25 cellular contexts compared by ENCODE assay signal in the genomic region with DNA sequence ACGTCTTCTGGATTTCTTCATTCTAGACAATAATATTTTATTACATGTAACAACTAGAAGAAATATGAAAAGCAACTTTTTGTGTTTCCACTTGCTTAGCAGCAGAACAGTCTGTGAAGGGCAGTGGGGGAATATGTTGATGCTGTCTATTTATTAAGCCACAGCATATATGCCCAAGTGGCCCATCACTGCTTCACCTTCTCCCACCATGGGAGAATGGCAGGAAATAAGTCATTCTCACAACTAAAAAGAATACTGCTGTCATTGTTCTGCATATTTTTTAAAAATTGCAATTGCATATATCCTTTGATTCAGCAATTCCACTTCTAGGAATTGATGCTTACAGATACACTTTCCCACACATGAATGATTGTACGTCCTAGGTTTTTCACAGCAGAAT. TPM values are rescaled to one million over a fixed set of nuclear protein-coding genes. Genes with fewer than 3 reads are reported as not detected.
DNase-seq lines count a peak whose midpoint lies in the region; ATAC-seq, FAIRE-seq and TF ChIP-seq lines count a peak whose summit lies in the region.
"Had no signal": no experiment of that assay in that cellular context is flagged by ENCODE, and none has a peak within 500 bp of the region (broad histone marks: within the 10 kb centered on the region; RNA-seq: fewer than 3 reads in every experiment).

No MANE protein-coding gene starts in this region.

- H3K4me2 ChIP-seq in endothelial cell of umbilical vein (ENCODE audit: insufficient read depth, low read length), result no peak overlapping the region
- H3K4me2 ChIP-seq in osteoblast (ENCODE audit: insufficient read depth, low read length), result no peak overlapping the region
- H3K4me2 ChIP-seq: BLaER1 had no signal

- no peaks in the 10 kb centered on the region for H3K9me3 Mint-ChIP-seq in activated CD4-positive, alpha-beta T cell treated with anti-CD3 and anti-CD28 coated beads for 36 hours (ENCODE audit: low read depth)
- no peaks in the 10 kb centered on the region for H3K9me3 Mint-ChIP-seq in activated T-helper 17 cell treated with anti-CD3 and anti-CD28 coated beads, Interleukin-2, amount 50 U/mL, for 72 hours
- H3K9me3 Mint-ChIP-seq: CD4-positive, CD25-positive, alpha-beta regulatory T cell; CD8-positive, alpha-beta T cell; H9 had no signal

- peak; percentile 78 for FAIRE-seq in endothelial cell of umbilical vein (lab: Jason Lieb, UNC)
- FAIRE-seq: A204.1, G401.6, GM12892, GM19239, H1 had no signal

- H3K36me3 Mint-ChIP-seq in activated CD4-positive, alpha-beta T cell treated with anti-CD3 and anti-CD28 coated beads for 36 hours (ENCODE audit: low read depth), result peaks cover 28% of the 10 kb centered on the region
- H3K36me3 Mint-ChIP-seq in activated T-helper 17 cell treated with anti-CD3 and anti-CD28 coated beads, Interleukin-2, amount 50 U/mL, for 72 hours (ENCODE audit: low read depth), result peaks cover 71% of the 10 kb centered on the region

- BruUV-seq in endothelial cell of umbilical vein (replicated peaks; lab: Mats Ljungman, UMichigan), result no TSS peak

- H3K27me3 Mint-ChIP-seq in activated CD4-positive, alpha-beta T cell treated with anti-CD3 and anti-CD28 coated beads for 36 hours, result no peaks in the 10 kb centered on the region
- H3K27me3 Mint-ChIP-seq in activated T-helper 17 cell treated with anti-CD3 and anti-CD28 coated beads, Interleukin-2, amount 50 U/mL, for 72 hours, result no peaks in the 10 kb centered on the region
- H3K27me3 Mint-ChIP-seq: B cell; CD4-positive, CD25-positive, alpha-beta regulatory T cell had no signal

- no peak overlapping the region for H3K9ac ChIP-seq in endothelial cell of umbilical vein (replicated peaks; ENCODE audit: extremely low read depth, insufficient read depth, low read length)
- H3K9ac ChIP-seq: BLaER1, GM23248 had no signal

- H4K20me1 ChIP-seq in endothelial cell of umbilical vein (replicated peaks; ENCODE audit: control insufficient read depth, extremely low read depth, insufficient read depth, low read length), result no peaks in the 10 kb centered on the region
- peaks cover 4% of the 10 kb centered on the region for H4K20me1 ChIP-seq in osteoblast (ENCODE audit: insufficient read depth, low read length)
- H4K20me1 ChIP-seq: BLaER1 had no signal

- DNase-seq in activated CD4-positive, alpha-beta T cell treated with anti-CD3 and anti-CD28 coated beads for 36 hours, result no peak
- DNase-seq in activated CD4-positive, alpha-beta T cell treated with anti-CD3 and anti-CD28 coated beads for 48 hours, result no peak
- DNase-seq in endothelial cell of umbilical vein (ENCODE audit: low read depth, low spot score) (peak; percentile 12), lung microvascular endothelial cell (ENCODE audit: low read depth in 2 of 2) (peak; percentile 8 to 17), psoas muscle (no peak), cerebellar cortex (ENCODE audit: low spot score) (no peak), osteoblast (ENCODE audit: insufficient read length, low spot score, missing footprints) (no peak)
- DNase-seq: Caco-2; CD4-positive, CD25-positive, alpha-beta regulatory T cell; CD8-positive, alpha-beta T cell; DMS153; DND-41; GM23248; H9 had no signal

- H3K27ac Mint-ChIP-seq in activated CD4-positive, alpha-beta T cell treated with anti-CD3 and anti-CD28 coated beads for 36 hours, result peak overlapping the region; percentile 19
- peak overlapping the region; percentile 73 for H3K27ac Mint-ChIP-seq in activated T-helper 17 cell treated with anti-CD3 and anti-CD28 coated beads, Interleukin-2, amount 50 U/mL, for 72 hours
- H3K27ac Mint-ChIP-seq: B cell; CD8-positive, alpha-beta T cell; H9 had no signal

- H3K27me3 ChIP-seq in endothelial cell of umbilical vein (ENCODE audit: control insufficient read depth in 2 of 2, insufficient read depth in 2 of 2, low read length in 2 of 2) (no peaks in the 10 kb centered on the region), psoas muscle (ENCODE audit: insufficient read depth in 3 of 3, low read length in 2 of 3) (no peaks in the 10 kb centered on the region), osteoblast (ENCODE audit: insufficient read depth, low read length) (no peaks in the 10 kb centered on the region)
- H3K27me3 ChIP-seq: BLaER1 had no signal

- TF ChIP-seq CTCF in endothelial cell of umbilical vein (IDR thresholded peaks at IDR 0.05; ENCODE audit: extremely low read depth in 1 of 2, insufficient read depth in 1 of 2, low read depth in 1 of 2, low read length in 2 of 2), result no peak
- TF ChIP-seq CTCF in psoas muscle (IDR thresholded peaks at IDR 0.05), result no peak
- no peak for TF ChIP-seq CTCF in osteoblast (IDR thresholded peaks at IDR 0.05; ENCODE audit: extremely low read depth, low read depth, low read length)

- H3K36me3 ChIP-seq in endothelial cell of umbilical vein (ENCODE audit: control insufficient read depth in 2 of 2, extremely low read depth in 1 of 2, insufficient read depth in 2 of 2, low read length in 2 of 2), result no peaks in the 10 kb centered on the region
- H3K36me3 ChIP-seq in psoas muscle (ENCODE audit: insufficient read depth in 1 of 2, low read depth in 1 of 2), result no peaks in the 10 kb centered on the region
- no peaks in the 10 kb centered on the region for H3K36me3 ChIP-seq in osteoblast (ENCODE audit: insufficient read depth, low read length)
- H3K36me3 ChIP-seq: BLaER1 had no signal

- H3K4me3 ChIP-seq in endothelial cell of umbilical vein (replicated peaks in 1 of 3; ENCODE audit: insufficient read depth in 1 of 3, low read depth in 1 of 3, low read length in 3 of 3), result no peak overlapping the region
- H3K4me3 ChIP-seq in psoas muscle, result no peak overlapping the region
- H3K4me3 ChIP-seq in osteoblast (ENCODE audit: insufficient read depth, low read length), result no peak overlapping the region
- H3K4me3 ChIP-seq: BLaER1, GM23248 had no signal

- H3K79me2 ChIP-seq in endothelial cell of umbilical vein (ENCODE audit: control insufficient read depth, insufficient read depth, low read length) (peaks cover 2% of the 10 kb centered on the region), osteoblast (ENCODE audit: insufficient read depth, low read length) (peaks cover 36% of the 10 kb centered on the region)

- H3K9me1 ChIP-seq in endothelial cell of umbilical vein (replicated peaks; ENCODE audit: control insufficient read depth, extremely low read depth, insufficient read depth, low read length), result no peaks in the 10 kb centered on the region

- CTCF ChIA-PET in activated CD4-positive, alpha-beta T cell treated with anti-CD3 and anti-CD28 coated beads for 36 hours (lab: Charles Lee), result no interaction called here
- CTCF ChIA-PET in endothelial cell of umbilical vein (lab: Charles Lee), result interaction anchor here (1.5 kb wide), 1 partner anchor 15 kb away, joined by 3 read pairs; no protein-coding TSS in a partner anchor

- POLR2A ChIA-PET in activated CD4-positive, alpha-beta T cell treated with anti-CD3 and anti-CD28 coated beads for 36 hours (lab: Charles Lee), result no interaction called here
- POLR2A ChIA-PET in endothelial cell of umbilical vein (lab: Charles Lee), result no interaction called here

- dilution Hi-C loops in endothelial cell of umbilical vein (cut with MboI; ENCODE audit: extremely low pct_ligation_motif_present, low sequenced_read_pairs), result no loop called here

- no peak overlapping the region for H3K4me3 Mint-ChIP-seq in activated CD4-positive, alpha-beta T cell treated with anti-CD3 and anti-CD28 coated beads for 36 hours
- H3K4me3 Mint-ChIP-seq in activated T-helper 17 cell treated with anti-CD3 and anti-CD28 coated beads, Interleukin-2, amount 50 U/mL, for 72 hours, result no peak overlapping the region
- H3K4me3 Mint-ChIP-seq: B cell; CD4-positive, CD25-positive, alpha-beta regulatory T cell; CD8-positive, alpha-beta T cell; H9 had no signal

- H3K4me1 Mint-ChIP-seq in activated CD4-positive, alpha-beta T cell treated with anti-CD3 and anti-CD28 coated beads for 36 hours, result peaks cover 39% of the 10 kb centered on the region
- H3K4me1 Mint-ChIP-seq in activated T-helper 17 cell treated with anti-CD3 and anti-CD28 coated beads, Interleukin-2, amount 50 U/mL, for 72 hours, result peaks cover 22% of the 10 kb centered on the region

- intact Hi-C loops in activated CD4-positive, alpha-beta T cell treated with anti-CD3 and anti-CD28 coated beads for 36 hours (cut with DNase I, micrococcal nuclease), result no loop called here
- intact Hi-C loops in endothelial cell of umbilical vein (cut with micrococcal nuclease), result no loop called here
- intact Hi-C loops in psoas muscle (cut with DNase I), result no loop called here

- H3K4me1 ChIP-seq in endothelial cell of umbilical vein (ENCODE audit: control insufficient read depth, extremely low read depth, insufficient read depth, low read length) (peaks cover 10% of the 10 kb centered on the region), psoas muscle (peaks cover 5% of the 10 kb centered on the region), osteoblast (ENCODE audit: insufficient read depth, low read length) (no peaks in the 10 kb centered on the region)
- H3K4me1 ChIP-seq: BLaER1 had no signal

- no peak for ATAC-seq in activated CD4-positive, alpha-beta T cell treated with anti-CD3 and anti-CD28 coated beads for 36 hours
- peak; percentile 23 for ATAC-seq in activated T-helper 17 cell treated with anti-CD3 and anti-CD28 coated beads, Interleukin-2, amount 50 U/mL, for 72 hours (replicated peaks)
- no peak for ATAC-seq in psoas muscle
- ATAC-seq: CD8-positive, alpha-beta T cell; HCT116 had no signal

- WGBS in psoas muscle, 3 donors, result 31 to 69% (median 67%) methylated on average over 2 of the region's 2 CpGs

- H2AFZ ChIP-seq in endothelial cell of umbilical vein (ENCODE audit: low read depth, low read length) (no peak overlapping the region), osteoblast (ENCODE audit: low read length) (no peak overlapping the region)
- H2AFZ ChIP-seq: GM23248 had no signal

- H3K27ac ChIP-seq in endothelial cell of umbilical vein (ENCODE audit: insufficient read depth, low read depth, low read length) (no peak overlapping the region), psoas muscle (no peak overlapping the region), osteoblast (ENCODE audit: low read depth, low read length) (no peak overlapping the region)
- H3K27ac ChIP-seq: 22Rv1, BLaER1, C4-2B, GM23248 had no signal

- no peak for TF ChIP-seq POLR2A in endothelial cell of umbilical vein (IDR thresholded peaks at IDR 0.05; ENCODE audit: low read depth, low read length)

- H3K9me3 ChIP-seq in endothelial cell of umbilical vein (replicated peaks; ENCODE audit: control insufficient read depth, insufficient read depth, low read length) (no peaks in the 10 kb centered on the region), psoas muscle (no peaks in the 10 kb centered on the region), osteoblast (ENCODE audit: low read depth, low read length) (no peaks in the 10 kb centered on the region)
- H3K9me3 ChIP-seq: BLaER1, Caco-2 had no signal

RNA-seq across cellular contexts. Expression of a gene that starts 26.7 kb away (rescaled TPM):
- total RNA-seq in activated CD4-positive, alpha-beta T cell treated with anti-CD3 and anti-CD28 coated beads for 36 hours, result 10 to 100 TPM; 39.9 to 40.7 TPM
- total RNA-seq in activated T-helper 17 cell treated with anti-CD3 and anti-CD28 coated beads, Interleukin-2, amount 50 U/mL, for 72 hours, result 10 to 100 TPM; 25.9 to 43.0 TPM
- 25.1 and 26.3 TPM in 2 replicates for total RNA-seq in endothelial cell of umbilical vein
- 11.2 and 14.5 TPM in 2 replicates for polyA plus RNA-seq in endothelial cell of umbilical vein
- 18.8 and 19.0 TPM in 2 replicates for polyA plus RNA-seq in endothelial cell of umbilical vein (2011; cell fraction: cytosol; rRNA removed)
- 12.7 and 13.3 TPM in 2 replicates for polyA plus RNA-seq in endothelial cell of umbilical vein (2011; cell fraction: nucleus; rRNA removed)
- 20.7 and 28.9 TPM in 2 replicates for polyA plus RNA-seq in endothelial cell of umbilical vein (2012)
- 27.4 and 27.8 TPM in 2 replicates for polyA minus RNA-seq in endothelial cell of umbilical vein
- 14.6 TPM for polyA minus RNA-seq in endothelial cell of umbilical vein (2011; cell fraction: cytosol; rRNA and poly(A)+ RNA removed)
- 8.6 and 13.1 TPM in 2 replicates for polyA minus RNA-seq in endothelial cell of umbilical vein (2011; cell fraction: nucleus; rRNA and poly(A)+ RNA removed)
- 20.7 and 22.6 TPM in 2 replicates for total RNA-seq in lung microvascular endothelial cell
- total RNA-seq in psoas muscle, result 1 to 10 TPM; 4.2 to 8.5 (median 6.7) TPM
- polyA plus RNA-seq in psoas muscle, result 10 to 100 TPM in 1 of 3 donors, 1 to 10 TPM in 2; 3.3 to 11.4 (median 9.6) TPM
- total RNA-seq in osteoblast, result 37.4 and 39.4 TPM in 2 replicates

RNA-seq across cellular contexts. Expression of a gene that starts 54.0 kb away (rescaled TPM):
- total RNA-seq in activated CD4-positive, alpha-beta T cell treated with anti-CD3 and anti-CD28 coated beads for 36 hours, result 100 to 1,000 TPM; 129 to 141 TPM
- total RNA-seq in activated T-helper 17 cell treated with anti-CD3 and anti-CD28 coated beads, Interleukin-2, amount 50 U/mL, for 72 hours, result 100 to 1,000 TPM; 164 to 232 TPM
- total RNA-seq in endothelial cell of umbilical vein, result 98.9 and 101 TPM in 2 replicates
- 37.3 and 45.4 TPM in 2 replicates for polyA plus RNA-seq in endothelial cell of umbilical vein
- 30.1 and 34.6 TPM in 2 replicates for polyA plus RNA-seq in endothelial cell of umbilical vein (2011; cell fraction: cytosol; rRNA removed)
- 264 and 294 TPM in 2 replicates for polyA plus RNA-seq in endothelial cell of umbilical vein (2011; cell fraction: nucleus; rRNA removed)
- polyA plus RNA-seq in endothelial cell of umbilical vein (2012), result 46.9 and 53.2 TPM in 2 replicates
- 106 and 119 TPM in 2 replicates for polyA minus RNA-seq in endothelial cell of umbilical vein
- polyA minus RNA-seq in endothelial cell of umbilical vein (2011; cell fraction: cytosol; rRNA and poly(A)+ RNA removed), result 35.6 TPM
- polyA minus RNA-seq in endothelial cell of umbilical vein (2011; cell fraction: nucleus; rRNA and poly(A)+ RNA removed), result 155 and 193 TPM in 2 replicates
- 27.9 and 42.5 TPM in 2 replicates for total RNA-seq in lung microvascular endothelial cell
- 10 to 100 TPM; 22.4 to 52.0 (median 41.5) TPM for total RNA-seq in psoas muscle
- 10 to 100 TPM; 18.5 to 23.2 (median 21.5) TPM for polyA plus RNA-seq in psoas muscle
- total RNA-seq in osteoblast, result 64.2 and 68.8 TPM in 2 replicates

Comparison
In these comparisons a context has a peak if more than half of its experiments do, and no peak if none do; other contexts are left out.
1. DNase-seq: peak in endothelial cell of umbilical vein (single experiment) and lung microvascular endothelial cell (2 of 2); none in activated CD4-positive, alpha-beta T cell treated with anti-CD3 and anti-CD28 coated beads for 36 hours (single experiment), activated CD4-positive, alpha-beta T cell treated with anti-CD3 and anti-CD28 coated beads for 48 hours (single experiment), psoas muscle (0 of 2), cerebellar cortex (single experiment) and osteoblast (single experiment).